Comparison of ENCODE assay signal across 12 cellular contexts in the genomic region with DNA sequence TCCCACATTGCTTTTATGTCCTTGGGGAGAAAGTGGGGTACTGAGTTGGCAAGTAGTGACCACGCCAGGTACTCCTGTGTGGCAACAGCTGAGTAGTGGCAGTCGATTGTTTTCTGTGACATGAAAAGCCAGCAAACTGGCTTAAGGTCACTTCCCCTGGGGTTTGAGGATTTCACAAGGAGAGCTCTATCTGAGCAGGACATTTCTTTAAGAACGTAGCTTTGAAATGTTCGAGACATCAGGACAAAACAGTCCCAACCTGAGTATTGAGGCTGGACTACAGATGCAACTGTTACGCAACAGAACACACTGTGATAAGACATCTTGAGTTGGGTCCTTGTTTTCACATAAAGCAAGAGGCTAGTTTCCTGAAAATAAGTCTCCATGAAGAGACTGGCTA.
DNase-seq lines count a peak whose midpoint lies in the region; ATAC-seq and TF ChIP-seq lines count a peak whose summit lies in the region.
"Had no signal": no experiment of that assay in that cellular context is flagged by ENCODE, and none has a peak within 500 bp of the region (broad histone marks: within the 10 kb centered on the region; RNA-seq: fewer than 3 reads in every experiment).

No MANE protein-coding gene starts in this region.

- peak overlapping the region; percentile 43 to 73 for H3K27ac ChIP-seq in testis
- H3K27ac ChIP-seq: cardiac muscle cell, prostate gland had no signal

- TF ChIP-seq POLR2A in testis (IDR thresholded peaks at IDR 0.05) = no peak

- WGBS in testis, 2 donors = 55 to 56% methylated on average over 5 of the region's 5 CpGs

- CTCF ChIA-PET in activated naive CD4-positive, alpha-beta T cell treated with anti-CD3 and anti-CD28 coated beads for 36 hours (lab: Charles Lee) = interaction anchor here (0.8 to 1.0 kb wide), 2 partner anchors 16 to 25 kb away, joined by 3 read pairs; no protein-coding TSS in a partner anchor

- no peaks in the 10 kb centered on the region for H3K27me3 ChIP-seq in testis
- H3K27me3 ChIP-seq: cardiac muscle cell had no signal

- H3K36me3 ChIP-seq in testis (ENCODE audit: low read depth, missing control alignments) = no peaks in the 10 kb centered on the region
- H3K36me3 ChIP-seq: cardiac muscle cell had no signal

- peaks cover 18% of the 10 kb centered on the region for H3K4me1 ChIP-seq in testis
- H3K4me1 ChIP-seq: prostate gland had no signal

- no peak for TF ChIP-seq CTCF in testis (IDR thresholded peaks at IDR 0.05)

- H3K9me3 ChIP-seq in testis = no peaks in the 10 kb centered on the region
- H3K9me3 ChIP-seq: prostate gland had no signal

- no peak overlapping the region for H3K4me3 Mint-ChIP-seq in activated naive CD4-positive, alpha-beta T cell treated with anti-CD3 and anti-CD28 coated beads for 36 hours
- no peak overlapping the region for H3K4me3 Mint-ChIP-seq in activated naive CD8-positive, alpha-beta T cell treated with anti-CD3 and anti-CD28 coated beads, Interleukin-2, amount 10 ng/mL, durations not matched to agents 7 days and 5 days

- POLR2A ChIA-PET in activated naive CD8-positive, alpha-beta T cell treated with anti-CD3 and anti-CD28 coated beads, Interleukin-2, amount 10 ng/mL, durations not matched to agents 7 days and 5 days (lab: Charles Lee) = no interaction called here

- H3K4me3 ChIP-seq in testis = no peak overlapping the region
- H3K4me3 ChIP-seq: cardiac muscle cell, lung, prostate gland had no signal

- ATAC-seq in activated naive CD8-positive, alpha-beta T cell treated with anti-CD3 and anti-CD28 coated beads, Interleukin-2, amount 10 ng/mL, durations not matched to agents 7 days and 5 days (ENCODE audit: low read depth) = no peak

- peak overlapping the region; percentile 53 for H3K27ac Mint-ChIP-seq in activated naive CD4-positive, alpha-beta T cell treated with anti-CD3 and anti-CD28 coated beads for 36 hours
- peak overlapping the region; percentile 33 for H3K27ac Mint-ChIP-seq in activated naive CD8-positive, alpha-beta T cell treated with anti-CD3 and anti-CD28 coated beads, Interleukin-2, amount 10 ng/mL, durations not matched to agents 7 days and 5 days

- no peaks in the 10 kb centered on the region for H3K9me3 Mint-ChIP-seq in activated naive CD4-positive, alpha-beta T cell treated with anti-CD3 and anti-CD28 coated beads for 36 hours
- no peaks in the 10 kb centered on the region for H3K9me3 Mint-ChIP-seq in activated naive CD8-positive, alpha-beta T cell treated with anti-CD3 and anti-CD28 coated beads, Interleukin-2, amount 10 ng/mL, durations not matched to agents 7 days and 5 days

- no peaks in the 10 kb centered on the region for H3K27me3 Mint-ChIP-seq in activated naive CD4-positive, alpha-beta T cell treated with anti-CD3 and anti-CD28 coated beads for 36 hours (ENCODE audit: low read depth)
- H3K27me3 Mint-ChIP-seq in activated naive CD8-positive, alpha-beta T cell treated with anti-CD3 and anti-CD28 coated beads, Interleukin-2, amount 10 ng/mL, durations not matched to agents 7 days and 5 days = no peaks in the 10 kb centered on the region

- DNase-seq in activated naive CD4-positive, alpha-beta T cell treated with anti-CD3 and anti-CD28 coated beads for 36 hours = no peak
- DNase-seq in activated naive CD4-positive, alpha-beta T cell treated with Interleukin-2 at 50 U/mL for 16 hours = no peak
- no peak for DNase-seq in activated naive CD8-positive, alpha-beta T cell treated with anti-CD3 and anti-CD28 coated beads, Interleukin-2, amount 10 ng/mL, durations not matched to agents 7 days and 5 days
- DNase-seq in iris pigment epithelial cell (ENCODE audit: low read depth) (peak; percentile 72), testis (no peak), retina (no peak), NCI-H345 treated with DMSO at 0.1 percent for 48 hours (lab: John Stamatoyannopoulos, UW; ENCODE audit: unreplicated experiment) (no peak), globus pallidus (ENCODE audit: low spot score) (no peak)
- DNase-seq: SHP77 had no signal

- H3K4me1 Mint-ChIP-seq in activated naive CD4-positive, alpha-beta T cell treated with anti-CD3 and anti-CD28 coated beads for 36 hours (ENCODE audit: low read depth) = peaks cover 42% of the 10 kb centered on the region
- H3K4me1 Mint-ChIP-seq in activated naive CD8-positive, alpha-beta T cell treated with anti-CD3 and anti-CD28 coated beads, Interleukin-2, amount 10 ng/mL, durations not matched to agents 7 days and 5 days = peaks cover 28% of the 10 kb centered on the region

- H3K36me3 Mint-ChIP-seq in activated naive CD4-positive, alpha-beta T cell treated with anti-CD3 and anti-CD28 coated beads for 36 hours (ENCODE audit: low read depth) = peaks cover 71% of the 10 kb centered on the region
- peaks cover 27% of the 10 kb centered on the region for H3K36me3 Mint-ChIP-seq in activated naive CD8-positive, alpha-beta T cell treated with anti-CD3 and anti-CD28 coated beads, Interleukin-2, amount 10 ng/mL, durations not matched to agents 7 days and 5 days

- intact Hi-C loops in activated naive CD4-positive, alpha-beta T cell treated with anti-CD3 and anti-CD28 coated beads for 36 hours (cut with micrococcal nuclease) = no loop called here
- intact Hi-C loops in testis (cut with DNase I; ENCODE audit: low total_unique reads) = no loop called here
